In genomic region chr15:77909131-77909940, GRCh38 we compare ENCODE assay signal across 19 cellular contexts.
DNase-seq lines count a peak whose midpoint lies in the region; ATAC-seq and TF ChIP-seq lines count a peak whose summit lies in the region.
"Had no signal": no experiment of that assay in that cellular context is flagged by ENCODE, and none has a peak within 500 bp of the region (broad histone marks: within the 10 kb centered on the region; RNA-seq: fewer than 3 reads in every experiment).

No MANE protein-coding gene starts in this region.

- no peak overlapping the region for H3K14ac ChIP-seq in H9 (ENCODE audit: insufficient read depth, low read length)

- H3T11ph ChIP-seq in H9 (ENCODE audit: low read length), result no peak overlapping the region

- H3K27ac Mint-ChIP-seq in H9, result no peak overlapping the region
- H3K27ac Mint-ChIP-seq in dendritic cell treated with granulocyte-macrophage colony-stimulating factor and Interleukin-4, amounts not matched to agents 40 ng/mL and 50 ng/mL, for 4 days, result peak overlapping the region; percentile 83

- H2BK15ac ChIP-seq in H9 (ENCODE audit: low read depth, low read length), result no peak overlapping the region

- H4K91ac ChIP-seq in H9 (ENCODE audit: insufficient read length, low read depth, low read length), result no peak overlapping the region

- H3K4me3 Mint-ChIP-seq in H9, result no peak overlapping the region
- H3K4me3 Mint-ChIP-seq in dendritic cell treated with granulocyte-macrophage colony-stimulating factor and Interleukin-4, amounts not matched to agents 40 ng/mL and 50 ng/mL, for 4 days, result no peak overlapping the region

- peaks cover 4% of the 10 kb centered on the region for H3K4me1 ChIP-seq in BE2C
- no peaks in the 10 kb centered on the region for H3K4me1 ChIP-seq in H9 (ENCODE audit: insufficient read depth, low read length)
- peaks cover 24% of the 10 kb centered on the region for H3K4me1 ChIP-seq in mucosa of stomach (ENCODE audit: control insufficient read depth, insufficient read depth, low read length)

- intact Hi-C loops in dendritic cell treated with granulocyte-macrophage colony-stimulating factor and Interleukin-4, amounts not matched to agents 40 ng/mL and 50 ng/mL, for 4 days (cut with micrococcal nuclease), result no loop called here

- no peak overlapping the region for H3K18ac ChIP-seq in H9 (ENCODE audit: insufficient read length, low read depth, low read length)

- H3K9me3 Mint-ChIP-seq in H9, result no peaks in the 10 kb centered on the region
- no peaks in the 10 kb centered on the region for H3K9me3 Mint-ChIP-seq in dendritic cell treated with granulocyte-macrophage colony-stimulating factor and Interleukin-4, amounts not matched to agents 40 ng/mL and 50 ng/mL, for 4 days
- H3K9me3 Mint-ChIP-seq: naive B cell; stimulated activated memory B cell treated with anti-CD40 and anti-IgM and Interleukin-4, amounts not matched to agents 10 μg/mL and 1 μg/mL and 100 μg/mL, for 72 hours had no signal

- no peaks in the 10 kb centered on the region for H4K20me1 ChIP-seq in H9 (ENCODE audit: control insufficient read depth, insufficient read depth, insufficient read length)

- no peak overlapping the region for H3K56ac ChIP-seq in H9 (ENCODE audit: insufficient read length, low read depth, low read length)

- H3K27me3 ChIP-seq in BE2C (no peaks in the 10 kb centered on the region), H9 (ENCODE audit: insufficient read depth, low read length) (no peaks in the 10 kb centered on the region), mucosa of stomach (ENCODE audit: control insufficient read depth, insufficient read depth, low read length) (no peaks in the 10 kb centered on the region)
- H3K27me3 ChIP-seq: vagina had no signal

- H3K27me3 Mint-ChIP-seq in H9 (ENCODE audit: low read depth), result peaks cover 2% of the 10 kb centered on the region; the same call in 1 of the 2 replicates
- H3K27me3 Mint-ChIP-seq in dendritic cell treated with granulocyte-macrophage colony-stimulating factor and Interleukin-4, amounts not matched to agents 40 ng/mL and 50 ng/mL, for 4 days, result peaks cover 17% of the 10 kb centered on the region

- no peak overlapping the region for H2AFZ ChIP-seq in H9 (ENCODE audit: low read length)

- H4K8ac ChIP-seq in H9 (replicated peaks; ENCODE audit: insufficient read length, low read depth, low read length), result no peak overlapping the region

- no peak overlapping the region for H3K23ac ChIP-seq in H9 (ENCODE audit: insufficient read length, low read depth, low read length)

- no peak for ATAC-seq in GM21529 (IDR thresholded peaks at IDR 0.05; ENCODE audit: unreplicated experiment)
- ATAC-seq: stimulated activated memory B cell treated with anti-CD40 and anti-IgM and Interleukin-4, amounts not matched to agents 10 μg/mL and 1 μg/mL and 100 μg/mL, for 72 hours had no signal

- no peak overlapping the region for H4K5ac ChIP-seq in H9 (ENCODE audit: insufficient read length, low read depth, low read length)

- H2BK12ac ChIP-seq in H9 (ENCODE audit: insufficient read length, low read depth, low read length), result no peak overlapping the region

- TF ChIP-seq CTCF in BE2C (IDR thresholded peaks at IDR 0.05; ENCODE audit: low read depth, low read length) (no peak), H9 (conservative IDR thresholded peaks at IDR 0.05) (no peak)

- H3K79me2 ChIP-seq in H9 (ENCODE audit: insufficient read depth, low read length), result no peaks in the 10 kb centered on the region

- no CpG with 5 or more reads among the region's 14 CpGs for WGBS in H9 (ENCODE audit: extremely low coverage, insufficient read length, low lambda C conversion rate)

- H3K79me1 ChIP-seq in H9 (ENCODE audit: insufficient read depth, low read depth, low read length, poor library complexity, severe bottlenecking), result no peaks in the 10 kb centered on the region

- H2BK5ac ChIP-seq in H9 (ENCODE audit: insufficient read length, low read length), result no peak overlapping the region

- no peak overlapping the region for H2AK5ac ChIP-seq in H9 (ENCODE audit: insufficient read length, low read length)

- peak; percentile 4 for DNase-seq in BE2C
- DNase-seq in H9, result peak; percentile 14
- no peak for DNase-seq in NCI-H146 (lab: John Stamatoyannopoulos, UW)
- DNase-seq in SHP77 treated with DMSO at 0.1 percent for 48 hours (lab: John Stamatoyannopoulos, UW), result no peak
- DNase-seq: activated gamma-delta T cell, mammary epithelial cell, naive B cell, NCI-H1092 treated with DMSO at 0.1 percent for 48 hours, NCI-H2081, NCI-H345, NCI-H774, WERI-Rb-1 had no signal

- H3K36me3 ChIP-seq in BE2C, result no peaks in the 10 kb centered on the region
- H3K36me3 ChIP-seq in mucosa of stomach (ENCODE audit: control insufficient read depth, insufficient read depth, low read length), result no peaks in the 10 kb centered on the region
- H3K36me3 ChIP-seq: vagina, WERI-Rb-1 had no signal

- H3K4me1 Mint-ChIP-seq in H9, result peaks cover 14 to 17% of the 10 kb centered on the region in 2 experiments
- peaks cover 14% of the 10 kb centered on the region for H3K4me1 Mint-ChIP-seq in dendritic cell treated with granulocyte-macrophage colony-stimulating factor and Interleukin-4, amounts not matched to agents 40 ng/mL and 50 ng/mL, for 4 days (ENCODE audit: low read depth)
- H3K4me1 Mint-ChIP-seq: stimulated activated memory B cell treated with anti-CD40 and anti-IgM and Interleukin-4, amounts not matched to agents 10 μg/mL and 1 μg/mL and 100 μg/mL, for 72 hours had no signal

- H3K27ac ChIP-seq in H9 (ENCODE audit: insufficient read length, low read depth, low read length), result no peak overlapping the region
- H3K27ac ChIP-seq: skin epidermis, vagina, WERI-Rb-1 had no signal

- H3K36me3 Mint-ChIP-seq in H9 (ENCODE audit: insufficient read depth in 1 of 3, low read depth in 3 of 3), result no peaks in the 10 kb centered on the region
- no peaks in the 10 kb centered on the region for H3K36me3 Mint-ChIP-seq in dendritic cell treated with granulocyte-macrophage colony-stimulating factor and Interleukin-4, amounts not matched to agents 40 ng/mL and 50 ng/mL, for 4 days (ENCODE audit: low read depth)
- H3K36me3 Mint-ChIP-seq: brain; naive B cell; stimulated activated memory B cell treated with anti-CD40 and anti-IgM and Interleukin-4, amounts not matched to agents 10 μg/mL and 1 μg/mL and 100 μg/mL, for 72 hours had no signal

- no peak overlapping the region for H3K4ac ChIP-seq in H9 (ENCODE audit: low read depth, low read length)

- H2BK120ac ChIP-seq in H9 (ENCODE audit: low read depth, low read length, poor library complexity, severe bottlenecking), result no peak overlapping the region

- no peak overlapping the region for H2BK20ac ChIP-seq in H9 (ENCODE audit: low read depth, low read length, poor library complexity, severe bottlenecking)

- H3K4me3 ChIP-seq in BE2C (ENCODE audit: low read depth, low read length) (no peak overlapping the region), mucosa of stomach (ENCODE audit: low read length) (no peak overlapping the region)
- H3K4me3 ChIP-seq: skin epidermis had no signal

- no peak overlapping the region for H3K4me2 ChIP-seq in H9 (ENCODE audit: insufficient read depth, insufficient read length, low read length)

- H3K9me3 ChIP-seq in BE2C (no peaks in the 10 kb centered on the region), H9 (ENCODE audit: control insufficient read depth, low read depth, low read length) (no peaks in the 10 kb centered on the region), mucosa of stomach (ENCODE audit: control insufficient read depth, low read length) (no peaks in the 10 kb centered on the region)
- H3K9me3 ChIP-seq: vagina had no signal

- H3K23me2 ChIP-seq in H9 (ENCODE audit: insufficient read length, low read depth, low read length, poor library complexity, severe bottlenecking), result no peaks in the 10 kb centered on the region

- H3K9ac ChIP-seq in H9 (ENCODE audit: extremely low read depth, insufficient read length, low read length) (no peak overlapping the region), mucosa of stomach (ENCODE audit: low read length) (peak overlapping the region; percentile 47)

Comparison
In these comparisons a context has a peak if more than half of its experiments do, and no peak if none do; other contexts are left out.
1. DNase-seq: peak in BE2C (single experiment) and H9 (single experiment); none in NCI-H146 (single experiment) and SHP77 treated with DMSO at 0.1 percent for 48 hours (single experiment).